ENCODE assay signal across 16 cellular contexts in the genomic region with DNA sequence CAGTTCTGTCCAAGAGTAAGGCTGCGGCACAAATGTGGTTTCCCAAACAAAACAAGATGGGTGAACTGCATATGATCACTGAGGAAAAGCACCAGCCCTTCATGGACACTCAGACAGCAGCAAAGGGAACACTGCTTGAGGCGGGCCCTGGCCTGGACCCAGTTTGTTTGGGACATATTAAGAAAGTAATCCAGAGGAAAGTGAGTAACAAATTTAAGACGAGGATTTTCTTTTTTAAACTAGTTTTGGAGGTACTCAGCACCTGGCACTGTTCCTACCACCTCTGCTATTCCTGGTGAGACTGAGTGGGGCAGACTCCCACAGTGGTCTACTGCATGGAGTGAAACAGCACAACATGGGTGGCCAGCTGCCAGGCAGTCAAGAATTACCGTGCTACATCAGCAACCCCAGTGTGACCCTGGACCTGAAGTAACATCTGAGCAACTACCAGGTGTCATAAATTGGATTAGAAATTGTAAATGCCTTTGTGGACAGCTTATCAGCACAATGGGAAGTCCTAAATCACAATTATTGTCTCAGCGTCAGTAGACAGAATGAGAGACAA. TPM values are rescaled to one million over a fixed set of nuclear protein-coding genes. Genes with fewer than 3 reads are reported as not detected.
"Had no signal": no experiment of that assay in that cellular context is flagged by ENCODE, and none has a peak within 500 bp of the region (broad histone marks: within the 10 kb centered on the region; RNA-seq: fewer than 3 reads in every experiment).

No MANE protein-coding gene starts in this region.

- H3K9me3 ChIP-seq: gastrocnemius medialis, mucosa of descending colon, neutrophil, right atrium auricular region, sigmoid colon had no signal

- H3K27ac ChIP-seq: coronary artery, gastrocnemius medialis, neutrophil, right atrium auricular region, sigmoid colon, skin epidermis had no signal

- ATAC-seq: gastrocnemius medialis; left lobe of liver; mucosa of descending colon; naive thymus-derived CD8-positive, alpha-beta T cell had no signal

- H3K9me3 Mint-ChIP-seq: naive thymus-derived CD8-positive, alpha-beta T cell had no signal

- H3K4me3 Mint-ChIP-seq: naive thymus-derived CD8-positive, alpha-beta T cell had no signal

- FAIRE-seq: urothelium cell line had no signal

- H3K4me3 ChIP-seq: coronary artery, gastrocnemius medialis, mucosa of descending colon, right atrium auricular region, sigmoid colon, skin epidermis had no signal

- H3K27me3 ChIP-seq: gastrocnemius medialis, neutrophil, right atrium auricular region, sigmoid colon had no signal

- H3K4me1 Mint-ChIP-seq: naive thymus-derived CD8-positive, alpha-beta T cell had no signal

- H3K27ac Mint-ChIP-seq: naive thymus-derived CD8-positive, alpha-beta T cell had no signal

- H3K36me3 ChIP-seq: neutrophil had no signal

- DNase-seq: effector CD4-positive, alpha-beta T cell; gastrocnemius medialis; islet precursor cell; mucosa of descending colon; naive thymus-derived CD8-positive, alpha-beta T cell; sigmoid colon; stimulated activated CD4-positive, alpha-beta T cell treated with anti-CD3 and anti-CD28 coated beads, Interleukin-2, amount 100 ng/mL, for 24 hours; stimulated activated naive CD4-positive, alpha-beta T cell treated with Interleukin-2 at 50 U/mL for 16 hours; trophoblast cell had no signal

- H3K4me1 ChIP-seq: gastrocnemius medialis, sigmoid colon had no signal

RNA-seq across cellular contexts. Expression of gene P4HA2, which starts 28.5 kb away (rescaled TPM):
- total RNA-seq: naive thymus-derived CD8-positive, alpha-beta T cell had no signal

RNA-seq across cellular contexts. Expression of gene PDLIM4, which starts 58.3 kb away (rescaled TPM):
- total RNA-seq: naive thymus-derived CD8-positive, alpha-beta T cell had no signal
- polyA plus RNA-seq: naive thymus-derived CD8-positive, alpha-beta T cell; neural cell had no signal
